Comparison of ENCODE assay signal across 10 cellular contexts in genomic region chr10:86940076-86940475, GRCh38. TPM values are rescaled to one million over a fixed set of nuclear protein-coding genes. Genes with fewer than 3 reads are reported as not detected.
DNase-seq lines count a peak whose midpoint lies in the region; ATAC-seq and TF ChIP-seq lines count a peak whose summit lies in the region.
"Not testable (repeated sequence)": the region's sequence is repeated elsewhere in the genome, so short reads cannot be mapped to it uniquely, and the experiment has no call there.
"Had no signal": no experiment of that assay in that cellular context is flagged by ENCODE, and none has a peak within 500 bp of the region (broad histone marks: within the 10 kb centered on the region; RNA-seq: fewer than 3 reads in every experiment).

No MANE protein-coding gene starts in this region.

- not testable (repeated sequence) for H3K9me3 ChIP-seq in MM.1S (replicated peaks; ENCODE audit: insufficient read depth, low read length)

- intact Hi-C loops in activated CD4-positive, alpha-beta T cell treated with anti-CD3 and anti-CD28 coated beads, Interleukin-2, amount 10 ng/mL, durations not matched to agents 24 days and 14 days (cut with micrococcal nuclease): not testable (repeated sequence)

- H2AK5ac ChIP-seq in mesendoderm (ENCODE audit: low read length): peak overlapping the region; percentile 28

- H3K36me3 ChIP-seq in MM.1S (replicated peaks; ENCODE audit: insufficient read depth, low read length); mesendoderm (ENCODE audit: control insufficient read depth, insufficient read depth, low read length): not testable (repeated sequence)

- H4K5ac ChIP-seq in mesendoderm (ENCODE audit: low read length): not testable (repeated sequence)

- H3F3A ChIP-seq in MM.1S (ENCODE audit: insufficient read depth, low read length): not testable (repeated sequence)

- H3K4me1 ChIP-seq in MM.1S (ENCODE audit: low read length); mesendoderm (ENCODE audit: control insufficient read depth, low read depth, low read length): not testable (repeated sequence)

- not testable (repeated sequence) for H4K20me1 ChIP-seq in MM.1S (ENCODE audit: insufficient read depth, low read length)

- H3K4ac ChIP-seq in mesendoderm (ENCODE audit: low read depth, low read length): not testable (repeated sequence)

- H3K27me3 Mint-ChIP-seq in activated CD4-positive, alpha-beta T cell treated with anti-CD3 and anti-CD28 coated beads, Interleukin-2, amount 10 ng/mL, durations not matched to agents 24 days and 14 days; central memory CD8-positive, alpha-beta T cell: not testable (repeated sequence)
- H3K27me3 Mint-ChIP-seq in endothelial cell (ENCODE audit: unreplicated experiment): peaks cover 21% of the 10 kb centered on the region

- not testable (repeated sequence) for H3K27ac Mint-ChIP-seq in activated CD4-positive, alpha-beta T cell treated with anti-CD3 and anti-CD28 coated beads, Interleukin-2, amount 10 ng/mL, durations not matched to agents 24 days and 14 days; central memory CD8-positive, alpha-beta T cell (ENCODE audit: low read depth); endothelial cell (ENCODE audit: unreplicated experiment); stimulated activated effector memory CD8-positive, alpha-beta T cell treated with anti-CD3 and anti-CD28 coated beads, Interleukin-12 subunit alpha, Interleukin-12 subunit beta, amount 100 ng/mL, for 72 hours

- not testable (repeated sequence) for H3K18ac ChIP-seq in mesendoderm (ENCODE audit: low read length)

- H3K56ac ChIP-seq in mesendoderm (ENCODE audit: low read length): not testable (repeated sequence)

- H3K79me1 ChIP-seq in mesendoderm (ENCODE audit: low read length): not testable (repeated sequence)

- H3K9me3 Mint-ChIP-seq in activated CD4-positive, alpha-beta T cell treated with anti-CD3 and anti-CD28 coated beads, Interleukin-2, amount 10 ng/mL, durations not matched to agents 24 days and 14 days; central memory CD8-positive, alpha-beta T cell; endothelial cell (ENCODE audit: unreplicated experiment); stimulated activated effector memory CD8-positive, alpha-beta T cell treated with anti-CD3 and anti-CD28 coated beads, Interleukin-12 subunit alpha, Interleukin-12 subunit beta, amount 100 ng/mL, for 72 hours: not testable (repeated sequence)

- not testable (repeated sequence) for H3K27me3 ChIP-seq in MM.1S (replicated peaks; ENCODE audit: insufficient read depth, low read length); mesendoderm (ENCODE audit: insufficient read depth, low read length, poor library complexity)

- H3K79me2 ChIP-seq in MM.1S (ENCODE audit: low read length); mesendoderm (ENCODE audit: control insufficient read depth, insufficient read depth, low read length): not testable (repeated sequence)

- not testable (repeated sequence) for H3K4me2 ChIP-seq in MM.1S (ENCODE audit: low read depth, low read length); mesendoderm (ENCODE audit: low read length)

- H3K4me1 Mint-ChIP-seq in activated CD4-positive, alpha-beta T cell treated with anti-CD3 and anti-CD28 coated beads, Interleukin-2, amount 10 ng/mL, durations not matched to agents 24 days and 14 days; central memory CD8-positive, alpha-beta T cell; stimulated activated effector memory CD8-positive, alpha-beta T cell treated with anti-CD3 and anti-CD28 coated beads, Interleukin-12 subunit alpha, Interleukin-12 subunit beta, amount 100 ng/mL, for 72 hours: not testable (repeated sequence)
- H3K4me1 Mint-ChIP-seq in endothelial cell (ENCODE audit: unreplicated experiment): peaks cover 26% of the 10 kb centered on the region

- no CpG with 5 or more reads among the region's 16 CpGs for WGBS in mesendoderm (ENCODE audit: extremely low coverage, insufficient coverage, low lambda C conversion rate)

- not testable (repeated sequence) for DNase-seq in MM.1S; activated CD4-positive, alpha-beta T cell treated with anti-CD3 and anti-CD28 coated beads, Interleukin-2, amount 10 ng/mL, durations not matched to agents 24 days and 14 days; central memory CD8-positive, alpha-beta T cell (ENCODE audit: low spot score in 2 of 2); endothelial cell (ENCODE audit: low spot score); mesendoderm; stimulated activated effector memory CD8-positive, alpha-beta T cell treated with anti-CD3 and anti-CD28 coated beads, Interleukin-12 subunit alpha, Interleukin-12 subunit beta, amount 100 ng/mL, for 72 hours (ENCODE audit: low spot score in 2 of 2)

- not testable (repeated sequence) for TF ChIP-seq CTCF in C4-2B (conservative IDR thresholded peaks at IDR 0.05); MM.1S (IDR thresholded peaks at IDR 0.05; ENCODE audit: low read length); endothelial cell (IDR thresholded peaks at IDR 0.05; ENCODE audit: unreplicated experiment)

- H4K8ac ChIP-seq in mesendoderm (ENCODE audit: low read depth, low read length): not testable (repeated sequence)

- H3K9ac ChIP-seq in MM.1S (ENCODE audit: low read length); mesendoderm (ENCODE audit: low read length): not testable (repeated sequence)

- peak overlapping the region; percentile 86; the same call in 1 of the 2 replicates for H2AFZ ChIP-seq in MM.1S (ENCODE audit: low read length)

- peak overlapping the region; percentile 68 for H3K4me3 Mint-ChIP-seq in activated CD4-positive, alpha-beta T cell treated with anti-CD3 and anti-CD28 coated beads, Interleukin-2, amount 10 ng/mL, durations not matched to agents 24 days and 14 days
- H3K4me3 Mint-ChIP-seq in central memory CD8-positive, alpha-beta T cell: peak overlapping the region; percentile 61
- H3K4me3 Mint-ChIP-seq in endothelial cell (ENCODE audit: unreplicated experiment): peak overlapping the region; percentile 84
- H3K4me3 Mint-ChIP-seq in stimulated activated effector memory CD8-positive, alpha-beta T cell treated with anti-CD3 and anti-CD28 coated beads, Interleukin-12 subunit alpha, Interleukin-12 subunit beta, amount 100 ng/mL, for 72 hours: peak overlapping the region; percentile 50

- not testable (repeated sequence) for H3K36me3 Mint-ChIP-seq in activated CD4-positive, alpha-beta T cell treated with anti-CD3 and anti-CD28 coated beads, Interleukin-2, amount 10 ng/mL, durations not matched to agents 24 days and 14 days (ENCODE audit: low read depth); central memory CD8-positive, alpha-beta T cell (ENCODE audit: insufficient read depth); stimulated activated effector memory CD8-positive, alpha-beta T cell treated with anti-CD3 and anti-CD28 coated beads, Interleukin-12 subunit alpha, Interleukin-12 subunit beta, amount 100 ng/mL, for 72 hours
- peaks cover 52% of the 10 kb centered on the region for H3K36me3 Mint-ChIP-seq in endothelial cell (ENCODE audit: low read depth, unreplicated experiment)

- H3K27ac ChIP-seq in C4-2B: peak overlapping the region; percentile 7; the same call in 1 of the 2 replicates
- H3K27ac ChIP-seq in MM.1S (ENCODE audit: low read length); mesendoderm (ENCODE audit: low read depth, low read length): not testable (repeated sequence)

- not testable (repeated sequence) for ATAC-seq in central memory CD8-positive, alpha-beta T cell (replicated peaks; ENCODE audit: extremely low read depth, poor library complexity, severe bottlenecking); stimulated activated effector memory CD8-positive, alpha-beta T cell treated with anti-CD3 and anti-CD28 coated beads, Interleukin-12 subunit alpha, Interleukin-12 subunit beta, amount 100 ng/mL, for 72 hours

- not testable (repeated sequence) for H2BK5ac ChIP-seq in mesendoderm (ENCODE audit: low read length)

- not testable (repeated sequence) for H3K23ac ChIP-seq in mesendoderm (ENCODE audit: low read length)

- not testable (repeated sequence) for H2BK15ac ChIP-seq in mesendoderm (replicated peaks; ENCODE audit: low read depth)

- H2BK120ac ChIP-seq in mesendoderm (ENCODE audit: low read depth, low read length): not testable (repeated sequence)

- not testable (repeated sequence) for H3K4me3 ChIP-seq in MM.1S (ENCODE audit: low read length); mesendoderm (ENCODE audit: low read length)

- H3K9me2 ChIP-seq in MM.1S (replicated peaks; ENCODE audit: insufficient read depth, low read length): not testable (repeated sequence)

RNA-seq across cellular contexts. Expression of gene MMRN2, which starts 17.3 kb away (rescaled TPM):
- not detected in 2 replicates for total RNA-seq in activated CD4-positive, alpha-beta T cell treated with anti-CD3 and anti-CD28 coated beads, Interleukin-2, amount 10 ng/mL, durations not matched to agents 24 days and 14 days
- 563 TPM for total RNA-seq in endothelial cell (ENCODE audit: unreplicated experiment)
- polyA plus RNA-seq in mesendoderm (2013, experiment 1 of 2): 0.46 TPM
- polyA plus RNA-seq in mesendoderm (2013, experiment 2 of 2): 0.29 TPM
- polyA plus RNA-seq: HepG2 had no signal

RNA-seq across cellular contexts. Expression of gene SNCG, which starts 18.3 kb away (rescaled TPM):
- 0.44 TPM in 1 of 2 replicates, not detected in the other for total RNA-seq in activated CD4-positive, alpha-beta T cell treated with anti-CD3 and anti-CD28 coated beads, Interleukin-2, amount 10 ng/mL, durations not matched to agents 24 days and 14 days
- total RNA-seq in endothelial cell (ENCODE audit: unreplicated experiment): 52.9 TPM
- polyA plus RNA-seq in mesendoderm (2013, experiment 1 of 2): 2.8 TPM
- polyA plus RNA-seq in mesendoderm (2013, experiment 2 of 2): 3.3 TPM
- total RNA-seq: CD4-positive, alpha-beta T cell had no signal

RNA-seq across cellular contexts. Expression of gene ADIRF, which starts 28.2 kb away (rescaled TPM):
- total RNA-seq in activated CD4-positive, alpha-beta T cell treated with anti-CD3 and anti-CD28 coated beads, Interleukin-2, amount 10 ng/mL, durations not matched to agents 24 days and 14 days: not detected in 2 replicates
- not detected for total RNA-seq in endothelial cell (ENCODE audit: unreplicated experiment)
- 0.06 TPM for polyA plus RNA-seq in mesendoderm (2013, experiment 1 of 2)
- 0.17 TPM for polyA plus RNA-seq in mesendoderm (2013, experiment 2 of 2)
- total RNA-seq: CD4-positive, alpha-beta T cell; G401 had no signal

Comparison
In these comparisons a context has a peak if more than half of its experiments do, and no peak if none do; other contexts are left out.
1. RNA of gene MMRN2, which starts 17.3 kb away (total RNA-seq): 563 TPM in endothelial cell (single experiment); not detected in activated CD4-positive, alpha-beta T cell treated with anti-CD3 and anti-CD28 coated beads, Interleukin-2, amount 10 ng/mL, durations not matched to agents 24 days and 14 days; every median in the first group is over 100 times any median in the second.
2. RNA of gene SNCG, which starts 18.3 kb away (total RNA-seq): 52.9 TPM in endothelial cell (single experiment); 0.44 TPM in activated CD4-positive, alpha-beta T cell treated with anti-CD3 and anti-CD28 coated beads, Interleukin-2, amount 10 ng/mL, durations not matched to agents 24 days and 14 days; every median in the first group is over 10 times any median in the second.
3. Peak in every context shown above with its lines, with median percentiles within 50 percentile points of each other: H3K4me3 Mint-ChIP-seq.